1 cellular context compared by ENCODE assay signal in genomic region chr11:43992834-43993637, GRCh38.
TF ChIP-seq lines count a peak whose summit lies in the region.

No MANE protein-coding gene starts in this region.

TF ChIP-seq in K562, 482 proteins besides CTCF, POLR2A, EP300 and RAD21:
- no peak for TF ChIP-seq NELFE (IDR thresholded peaks at IDR 0.05; ENCODE audit: insufficient read depth, insufficient read length)
- no peak for TF ChIP-seq ARID2 (IDR thresholded peaks at IDR 0.05)
- TF ChIP-seq BRCA1 (IDR thresholded peaks at IDR 0.05): no peak
- TF ChIP-seq BRCA1 (CRISPR knock-in tag; IDR thresholded peaks at IDR 0.05): no peak
- no peak for TF ChIP-seq ZBTB7A (IDR thresholded peaks at IDR 0.05; ENCODE audit: borderline replicate concordance, control insufficient read depth, low read depth, low read length)
- no peak for TF ChIP-seq CHD1 (IDR thresholded peaks at IDR 0.05; ENCODE audit: low read length)
- TF ChIP-seq ZNF121 (CRISPR knock-in tag; conservative IDR thresholded peaks at IDR 0.05): no peak
- no peak for TF ChIP-seq RBM15 (IDR thresholded peaks at IDR 0.05; ENCODE audit: insufficient read depth, low read length)
- TF ChIP-seq ZFP1 (CRISPR knock-in tag; IDR thresholded peaks at IDR 0.05): no peak
- TF ChIP-seq SAFB (IDR thresholded peaks at IDR 0.05; ENCODE audit: borderline replicate concordance, low read depth, low read length): no peak
- no peak for TF ChIP-seq ZFP36 (IDR thresholded peaks at IDR 0.05; ENCODE audit: low read depth, low read length, partially characterized antibody)
